Comparison of ENCODE assay signal across 8 cellular contexts in the genomic region with DNA sequence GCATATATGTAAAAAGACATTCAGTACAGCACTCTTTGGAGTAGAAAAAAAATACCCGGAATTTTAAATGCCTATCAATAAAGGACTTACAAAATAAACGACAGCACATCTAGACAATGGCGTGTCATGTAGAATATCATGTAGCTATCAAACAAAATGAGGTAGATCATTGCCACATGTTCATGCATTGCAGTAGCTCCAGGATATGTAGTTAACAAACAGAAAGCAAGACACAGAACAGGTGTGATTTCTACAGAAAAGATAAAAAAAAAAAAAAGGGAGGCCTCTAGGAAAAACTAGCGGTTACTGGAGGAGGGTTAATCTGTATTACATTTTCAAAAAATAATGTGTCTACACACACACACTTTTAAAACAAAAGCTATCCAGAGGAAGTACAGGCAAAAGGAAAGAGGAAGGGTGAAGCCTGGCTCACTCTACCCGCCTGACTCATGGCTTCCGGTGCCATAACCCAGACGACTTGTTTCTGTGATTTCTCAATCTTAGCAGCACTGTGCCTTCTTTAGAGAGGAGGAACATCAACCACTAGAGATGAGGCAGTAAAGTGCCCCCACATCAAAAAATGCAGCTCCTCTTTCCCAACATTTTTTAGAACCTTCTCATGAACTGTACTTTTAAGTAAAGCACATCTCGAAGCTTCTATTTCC. TPM values are rescaled to one million over a fixed set of nuclear protein-coding genes. Genes with fewer than 3 reads are reported as not detected.
DNase-seq lines count a peak whose midpoint lies in the region; ATAC-seq and TF ChIP-seq lines count a peak whose summit lies in the region.

No MANE protein-coding gene starts in this region.

- intact Hi-C loops in right lobe of liver (cut with DNase I): no loop called here

- TF ChIP-seq CTCF in astrocyte of the spinal cord (IDR thresholded peaks at IDR 0.05; ENCODE audit: low read depth, low read length): no peak
- TF ChIP-seq CTCF in right lobe of liver (IDR thresholded peaks at IDR 0.05): no peak

- H3K4me3 ChIP-seq in astrocyte of the spinal cord (ENCODE audit: low read depth, low read length) (no peak overlapping the region), right lobe of liver (no peak overlapping the region)

- H3K9me3 ChIP-seq in right lobe of liver: no peaks in the 10 kb centered on the region

- no peaks in the 10 kb centered on the region for H3K36me3 ChIP-seq in right lobe of liver

- H3K4me1 ChIP-seq in right lobe of liver: peaks cover 0 to 2% (median 0%) of the 10 kb centered on the region in 4 donors

- WGBS in right lobe of liver (ENCODE audit: insufficient coverage, low coverage, low lambda C conversion rate, missing lambda C conversion rate): 30% methylated on average over 8 of the region's 8 CpGs

- ATAC-seq in GM19025 (IDR thresholded peaks at IDR 0.05; ENCODE audit: low read depth, unreplicated experiment): peak; percentile 96
- peak; percentile 97 for ATAC-seq in HG03135 (IDR thresholded peaks at IDR 0.05; ENCODE audit: unreplicated experiment)
- ATAC-seq in right lobe of liver: peak; percentile 88 to 93 (median 92)

- peak overlapping the region in 2 of 3 donors; percentile 41 to 45 for H3K27ac ChIP-seq in right lobe of liver

- no peak for TF ChIP-seq POLR2A in right lobe of liver (IDR thresholded peaks at IDR 0.05)

- H3K27me3 ChIP-seq in right lobe of liver: peaks cover 0 to 10% of the 10 kb centered on the region in 2 donors

- in situ Hi-C loops in astrocyte of the spinal cord (cut with HindIII; ENCODE audit: low sequenced_read_pairs): no loop called here

- DNase-seq in T-helper 1 cell (peak in 4 of 5 donors; percentile 19 to 80 (median 30)), astrocyte of the spinal cord (ENCODE audit: low read depth, low spot score) (peak; percentile 70), right lobe of liver (peak; percentile 54 to 65 (median 65)), HPDE6-E6E7 (ENCODE audit: extremely low spot score) (no peak), NCI-H2196 (lab: John Stamatoyannopoulos, UW; ENCODE audit: unreplicated experiment) (no peak)
- peak; percentile 42 to 48 for DNase-seq in stimulated activated CD8-positive, alpha-beta memory T cell treated with anti-CD3 and anti-CD28 coated beads, Interleukin-15, amount 100 ng/mL, for 48 hours (ENCODE audit: low read depth in 2 of 2)

RNA-seq across cellular contexts. Expression of a gene that starts 6.9 kb away (rescaled TPM):
- 10 to 100 TPM in 1 of 6 experiments, 1 to 10 TPM in 5; 3.5 to 10.9 (median 7.1) TPM for total RNA-seq in right lobe of liver

Comparison
In these comparisons a context has a peak if more than half of its experiments do, and no peak if none do; other contexts are left out.
1. DNase-seq: peak in T-helper 1 cell (4 of 5), astrocyte of the spinal cord (single experiment), right lobe of liver (3 of 3) and stimulated activated CD8-positive, alpha-beta memory T cell treated with anti-CD3 and anti-CD28 coated beads, Interleukin-15, amount 100 ng/mL, for 48 hours (2 of 2); none in HPDE6-E6E7 (single experiment) and NCI-H2196 (single experiment).
2. Peak in every context shown above with its lines, with median percentiles within 50 percentile points of each other: ATAC-seq.